1 cellular context compared by ENCODE assay signal in genomic region chr19:56367829-56368711, GRCh38.
TF ChIP-seq lines count a peak whose summit lies in the region.

No MANE protein-coding gene starts in this region.

TF ChIP-seq in HepG2, 621 proteins besides CTCF, POLR2A, EP300 and RAD21 (continued from another document and continues in another):
- TF ChIP-seq CREB3 (CRISPR knock-in tag; IDR thresholded peaks at IDR 0.05) (no peak), ZNF724P (CRISPR knock-in tag; IDR thresholded peaks at IDR 0.05; ENCODE audit: borderline replicate concordance) (no peak), ATF6 (CRISPR knock-in tag; conservative IDR thresholded peaks at IDR 0.05) (no peak), BHLHE40 (IDR thresholded peaks at IDR 0.05; ENCODE audit: low read length) (peak; percentile 34; the same call in 1 of the 2 replicates), RELA (CRISPR knock-in tag; IDR thresholded peaks at IDR 0.05) (no peak), ZNF530 (CRISPR knock-in tag; IDR thresholded peaks at IDR 0.05; ENCODE audit: low read depth) (no peak), ZNF326 (CRISPR knock-in tag; IDR thresholded peaks at IDR 0.05; ENCODE audit: borderline replicate concordance) (no peak), REST (IDR thresholded peaks at IDR 0.05; ENCODE audit: borderline replicate concordance in 1 of 2, low read depth in 1 of 2, low read length in 2 of 2) (no peak), CCAR2 (optimal IDR thresholded peaks at IDR 0.05; ENCODE audit: low read depth, low read length) (no peak), CAMTA2 (CRISPR knock-in tag; IDR thresholded peaks at IDR 0.05; ENCODE audit: borderline replicate concordance) (no peak), ZNF12 (CRISPR knock-in tag; IDR thresholded peaks at IDR 0.05) (no peak), ATF7 (IDR thresholded peaks at IDR 0.05) (no peak), ATF7 (CRISPR knock-in tag; IDR thresholded peaks at IDR 0.05) (no peak), ZBTB10 (CRISPR knock-in tag; IDR thresholded peaks at IDR 0.05; ENCODE audit: borderline replicate concordance) (no peak), ZNF567 (CRISPR knock-in tag; IDR thresholded peaks at IDR 0.05; ENCODE audit: borderline replicate concordance) (no peak), ZNF512B (CRISPR knock-in tag; IDR thresholded peaks at IDR 0.05; ENCODE audit: borderline replicate concordance) (no peak), ZSCAN21 (CRISPR knock-in tag; IDR thresholded peaks at IDR 0.05; ENCODE audit: borderline replicate concordance) (no peak; the same call in 1 of the 2 replicates), MED13 (CRISPR knock-in tag; IDR thresholded peaks at IDR 0.05) (no peak), MAFG (CRISPR knock-in tag; IDR thresholded peaks at IDR 0.05) (no peak), POLR2G (IDR thresholded peaks at IDR 0.05; ENCODE audit: low read depth, low read length) (peak; percentile 77), IRF1 (CRISPR knock-in tag; IDR thresholded peaks at IDR 0.05; ENCODE audit: low read depth) (no peak), ZNF317 (CRISPR knock-in tag; IDR thresholded peaks at IDR 0.05) (no peak), ZNF776 (CRISPR knock-in tag; IDR thresholded peaks at IDR 0.05) (no peak), ZNF343 (CRISPR knock-in tag; IDR thresholded peaks at IDR 0.05) (no peak), MYNN (CRISPR knock-in tag; IDR thresholded peaks at IDR 0.05; ENCODE audit: low read depth) (no peak), CERS6 (CRISPR knock-in tag; IDR thresholded peaks at IDR 0.05) (no peak), POLR2AphosphoS2 (IDR thresholded peaks at IDR 0.05; ENCODE audit: low read depth, low read length) (no peak), LRRFIP1 (CRISPR knock-in tag; conservative IDR thresholded peaks at IDR 0.05) (no peak), ZSCAN9 (CRISPR knock-in tag; IDR thresholded peaks at IDR 0.05; ENCODE audit: borderline replicate concordance) (peak; percentile 27; the same call in 1 of the 2 replicates), CEBPZ (IDR thresholded peaks at IDR 0.05; ENCODE audit: low read length) (no peak), ZNF143 (CRISPR knock-in tag; IDR thresholded peaks at IDR 0.05) (peak; percentile 81), ZNF589 (CRISPR knock-in tag; conservative IDR thresholded peaks at IDR 0.05) (no peak), ZNF605 (CRISPR knock-in tag; IDR thresholded peaks at IDR 0.05) (peak; percentile 69), ATF2 (CRISPR knock-in tag; IDR thresholded peaks at IDR 0.05) (no peak), ZNF563 (CRISPR knock-in tag; IDR thresholded peaks at IDR 0.05) (peak; percentile 42; the same call in 1 of the 2 replicates), ZNF414 (CRISPR knock-in tag; IDR thresholded peaks at IDR 0.05) (0 out of 2 replicates have a peak, but pooled peaks have one; percentile 35)
